In genomic region chr2:188406414-188406813, GRCh38 we compare ENCODE assay signal across 1 cellular context.
TF ChIP-seq lines count a peak whose summit lies in the region.

No MANE protein-coding gene starts in this region.

TF ChIP-seq in K562, 482 proteins besides CTCF, POLR2A, EP300 and RAD21 (continued from another document):
- TF ChIP-seq TRIM28 (IDR thresholded peaks at IDR 0.05) (peak; percentile 85; the same call in 1 of the 2 replicates), RBFOX2 (IDR thresholded peaks at IDR 0.05; ENCODE audit: low read depth, low read length) (no peak), CBX3 (IDR thresholded peaks at IDR 0.05; ENCODE audit: borderline replicate concordance in 1 of 2, low read length in 2 of 2) (peak in 1 of 2 experiments; percentile 51; a peak in 1 of 3 replicates), ZNF512 (tag; IDR thresholded peaks at IDR 0.05) (0 out of 2 replicates have a peak, but pooled peaks have one; percentile 24), ZNF384 (IDR thresholded peaks at IDR 0.05; ENCODE audit: low read depth, low read length) (peak; percentile 48)
TF ChIP-seq in K562: peak in this region for 4.
